In genomic region chr4:123599920-123600394, GRCh38 we compare ENCODE assay signal across 8 cellular contexts.
DNase-seq lines count a peak whose midpoint lies in the region; ATAC-seq and TF ChIP-seq lines count a peak whose summit lies in the region.

No MANE protein-coding gene starts in this region.

- H3K27me3 Mint-ChIP-seq in MCF 10A (ENCODE audit: insufficient read depth, unreplicated experiment) = no peaks in the 10 kb centered on the region

- H3K4me3 Mint-ChIP-seq in MCF 10A (ENCODE audit: unreplicated experiment) = no peak overlapping the region

- BruUV-seq in MCF 10A (replicated peaks; lab: Mats Ljungman, UMichigan) = no TSS peak

- ATAC-seq in GM19463 (IDR thresholded peaks at IDR 0.05; ENCODE audit: unreplicated experiment) = peak; percentile 99
- peak; percentile 100 for ATAC-seq in HG03565 (IDR thresholded peaks at IDR 0.05; ENCODE audit: unreplicated experiment)

- no peak overlapping the region for H3K27ac Mint-ChIP-seq in MCF 10A (ENCODE audit: low read depth, unreplicated experiment)

- peak; percentile 47 for DNase-seq in DMS153 treated with DMSO at 0.1 percent for 48 hours (lab: John Stamatoyannopoulos, UW; ENCODE audit: unreplicated experiment)
- DNase-seq in T-helper 1 cell = peak in 3 of 5 donors; percentile 19 to 85 (median 32)
- DNase-seq in MCF 10A (ENCODE audit: unreplicated experiment) = peak; percentile 37
- DNase-seq in kidney tubule cell (ENCODE audit: low spot score) = peak; percentile 88
- peak; percentile 41 for DNase-seq in stimulated activated CD8-positive, alpha-beta memory T cell treated with anti-CD3 and anti-CD28 coated beads, Interleukin-15, amount 100 ng/mL, for 4 hours (ENCODE audit: low read depth in 2 of 2)
- DNase-seq in NCI-H2196 (lab: John Stamatoyannopoulos, UW; ENCODE audit: unreplicated experiment) = no peak

- POLR2A ChIA-PET in MCF 10A (lab: Yijun Ruan, JAX) = interaction anchor here (0.6 kb wide), 1 partner anchor 16 kb away, joined by 3 read pairs; no protein-coding TSS in a partner anchor

- CTCF ChIA-PET in MCF 10A (lab: Yijun Ruan, JAX) = interaction anchor here (1.6 kb wide), 1 partner anchor 60 kb away, joined by 4 read pairs; no protein-coding TSS in a partner anchor

- TF ChIP-seq CTCF in MCF 10A (IDR thresholded peaks at IDR 0.05; ENCODE audit: unreplicated experiment) = no peak

- H3K36me3 Mint-ChIP-seq in MCF 10A (ENCODE audit: insufficient read depth, unreplicated experiment) = no peaks in the 10 kb centered on the region

- intact Hi-C loops in MCF 10A (cut with micrococcal nuclease) = no loop called here

- H3K4me1 Mint-ChIP-seq in MCF 10A (ENCODE audit: insufficient read depth, unreplicated experiment) = peaks cover 23% of the 10 kb centered on the region

- H3K9me3 Mint-ChIP-seq in MCF 10A (ENCODE audit: unreplicated experiment) = no peaks in the 10 kb centered on the region
